Comparison of ENCODE assay signal across 20 cellular contexts in the genomic region with DNA sequence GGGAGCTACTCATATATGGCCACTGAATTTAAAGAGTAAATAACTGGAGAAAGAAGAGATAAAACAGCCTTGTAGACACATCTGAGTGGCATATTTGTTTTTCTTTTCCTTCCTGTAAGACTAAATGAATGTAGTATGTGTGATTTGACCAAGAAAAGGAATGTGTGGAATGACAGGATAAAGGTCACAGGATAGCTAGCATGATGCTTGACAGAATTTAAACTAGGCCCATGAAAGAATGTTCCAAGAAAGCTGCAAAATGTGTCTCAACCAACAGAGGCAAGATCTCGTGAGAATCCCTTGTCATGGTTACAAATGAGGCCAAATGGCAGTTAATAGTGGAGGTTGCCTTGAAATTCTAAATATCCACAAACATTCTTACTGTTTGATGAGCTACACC.
A peak's percentile ranks its signal among the peaks of the same experiment; 100 is the strongest.
DNase-seq lines count a peak whose midpoint lies in the region; ATAC-seq and TF ChIP-seq lines count a peak whose summit lies in the region.
"Had no signal": no experiment of that assay in that cellular context is flagged by ENCODE, and none has a peak within 500 bp of the region (broad histone marks: within the 10 kb centered on the region; RNA-seq: fewer than 3 reads in every experiment).

No MANE protein-coding gene starts in this region.

- H3K9me3 ChIP-seq in SK-N-SH: no peaks in the 10 kb centered on the region
- no peaks in the 10 kb centered on the region for H3K9me3 ChIP-seq in H9 (ENCODE audit: control insufficient read depth, low read depth, low read length)
- H3K9me3 ChIP-seq: HAP-1, left lung had no signal

- no peaks in the 10 kb centered on the region for H3F3A ChIP-seq in SK-N-SH (replicated peaks; ENCODE audit: insufficient read depth)

- H3K56ac ChIP-seq in H9 (ENCODE audit: insufficient read length, low read depth, low read length): no peak overlapping the region

- H4K8ac ChIP-seq in H9 (replicated peaks; ENCODE audit: insufficient read length, low read depth, low read length): no peak overlapping the region

- H3K36me3 Mint-ChIP-seq in H9 (ENCODE audit: insufficient read depth in 1 of 3, low read depth in 3 of 3): peaks cover 0 to under 1% (median 0%) of the 10 kb centered on the region in 3 experiments; a peak in 1 of 7 replicates
- H3K36me3 Mint-ChIP-seq: activated naive CD8-positive, alpha-beta T cell treated with anti-CD3 and anti-CD28 coated beads for 36 hours had no signal

- H3K4me1 Mint-ChIP-seq in H9: no peaks in the 10 kb centered on the region
- H3K4me1 Mint-ChIP-seq: activated B cell treated with CpG ODN at 0.5 μM for 24 hours; activated naive CD8-positive, alpha-beta T cell treated with anti-CD3 and anti-CD28 coated beads for 36 hours; T-helper 17 cell had no signal

- H3K9me3 Mint-ChIP-seq in H9: peaks cover 8 to 15% of the 10 kb centered on the region in 2 experiments

- H4K20me1 ChIP-seq in SK-N-SH (ENCODE audit: insufficient read depth): no peaks in the 10 kb centered on the region
- H4K20me1 ChIP-seq in H9 (ENCODE audit: control insufficient read depth, insufficient read depth, insufficient read length): no peaks in the 10 kb centered on the region
- H4K20me1 ChIP-seq: BLaER1 treated with 17β-estradiol and CSF1 and Interleukin-3, amounts not matched to agents 10 nM and 100 nM had no signal

- no peaks in the 10 kb centered on the region for H3K79me2 ChIP-seq in SK-N-SH (ENCODE audit: insufficient read depth)
- no peaks in the 10 kb centered on the region for H3K79me2 ChIP-seq in H9 (ENCODE audit: insufficient read depth, low read length)

- no peak overlapping the region for H2BK5ac ChIP-seq in H9 (ENCODE audit: insufficient read length, low read length)

- no peak overlapping the region for H2BK15ac ChIP-seq in H9 (ENCODE audit: low read depth, low read length)

- CTCF ChIA-PET in SK-N-SH (lab: Yijun Ruan, JAX): interaction anchor here (0.9 to 1.7 kb wide), 3 partner anchors 11 to 22 kb away, joined by 4 to 7 read pairs (median 5); no protein-coding TSS in a partner anchor

- POLR2A ChIA-PET in SK-N-SH (lab: Yijun Ruan, JAX): no interaction called here

- H4K5ac ChIP-seq in H9 (ENCODE audit: insufficient read length, low read depth, low read length): no peak overlapping the region

- H3K4me2 ChIP-seq in SK-N-SH (no peak overlapping the region), H9 (ENCODE audit: insufficient read depth, insufficient read length, low read length) (no peak overlapping the region)
- H3K4me2 ChIP-seq: BLaER1 treated with 17β-estradiol and CSF1 and Interleukin-3, amounts not matched to agents 10 nM and 100 nM had no signal

- H2AFZ ChIP-seq in SK-N-SH (ENCODE audit: low read depth) (peak overlapping the region; percentile 64; the same call in 1 of the 2 replicates), H9 (ENCODE audit: low read length) (no peak overlapping the region)

- H2AK5ac ChIP-seq in H9 (ENCODE audit: insufficient read length, low read length): no peak overlapping the region

- no peak overlapping the region for H3K23ac ChIP-seq in H9 (ENCODE audit: insufficient read length, low read depth, low read length)

- H3K9me2 ChIP-seq in SK-N-SH: no peaks in the 10 kb centered on the region

- no peak overlapping the region for H2BK12ac ChIP-seq in H9 (ENCODE audit: insufficient read length, low read depth, low read length)

- no peak overlapping the region for H2BK120ac ChIP-seq in H9 (ENCODE audit: low read depth, low read length, poor library complexity, severe bottlenecking)

- TF ChIP-seq EP300 in SK-N-SH (IDR thresholded peaks at IDR 0.05; ENCODE audit: borderline replicate concordance in 1 of 2, low read depth in 1 of 2, low read length in 1 of 2): no peak

- WGBS in SK-N-SH (ENCODE audit: low lambda C conversion rate): 16% methylated on average over 1 of the region's 1 CpG
- no CpG with 5 or more reads among the region's 1 CpG for WGBS in H9 (ENCODE audit: extremely low coverage, insufficient read length, low lambda C conversion rate)

- no peak overlapping the region for H2BK20ac ChIP-seq in H9 (ENCODE audit: low read depth, low read length, poor library complexity, severe bottlenecking)

- H3K14ac ChIP-seq in H9 (ENCODE audit: insufficient read depth, low read length): no peak overlapping the region

- ATAC-seq in GM18511 (IDR thresholded peaks at IDR 0.05; ENCODE audit: unreplicated experiment): no peak
- ATAC-seq: effector memory CD8-positive, alpha-beta T cell; foreskin keratinocyte; left lung; T-helper 17 cell had no signal

- H4K91ac ChIP-seq in H9 (ENCODE audit: insufficient read length, low read depth, low read length): no peak overlapping the region

- no peaks in the 10 kb centered on the region for H3K79me1 ChIP-seq in H9 (ENCODE audit: insufficient read depth, low read depth, low read length, poor library complexity, severe bottlenecking)

- H3K4me3 Mint-ChIP-seq in H9: no peak overlapping the region
- H3K4me3 Mint-ChIP-seq: activated B cell treated with CpG ODN at 0.5 μM for 24 hours; activated naive CD8-positive, alpha-beta T cell treated with anti-CD3 and anti-CD28 coated beads for 36 hours; effector memory CD8-positive, alpha-beta T cell; T-helper 17 cell had no signal

- H3K18ac ChIP-seq in H9 (ENCODE audit: insufficient read length, low read depth, low read length): no peak overlapping the region

- H3K9ac ChIP-seq in SK-N-SH: no peak overlapping the region
- no peak overlapping the region for H3K9ac ChIP-seq in H9 (ENCODE audit: extremely low read depth, insufficient read length, low read length)
- H3K9ac ChIP-seq: BLaER1 treated with 17β-estradiol and CSF1 and Interleukin-3, amounts not matched to agents 10 nM and 100 nM had no signal

- H3K27ac Mint-ChIP-seq in H9: no peak overlapping the region
- H3K27ac Mint-ChIP-seq: activated B cell treated with CpG ODN at 0.5 μM for 24 hours; activated naive CD8-positive, alpha-beta T cell treated with anti-CD3 and anti-CD28 coated beads for 36 hours; effector memory CD8-positive, alpha-beta T cell; T-helper 17 cell had no signal

- no peaks in the 10 kb centered on the region for H3K27me3 Mint-ChIP-seq in H9 (ENCODE audit: low read depth)
- H3K27me3 Mint-ChIP-seq: activated B cell treated with CpG ODN at 0.5 μM for 24 hours; effector memory CD8-positive, alpha-beta T cell; T-helper 17 cell had no signal

- no peak for TF ChIP-seq CTCF in SK-N-SH (IDR thresholded peaks at IDR 0.05)
- no peak for TF ChIP-seq CTCF in fibroblast of the aortic adventitia (IDR thresholded peaks at IDR 0.05; ENCODE audit: insufficient read depth, low read length)
- no peak for TF ChIP-seq CTCF in H9 (conservative IDR thresholded peaks at IDR 0.05)

- TF ChIP-seq RAD21 in SK-N-SH (IDR thresholded peaks at IDR 0.05; ENCODE audit: low read length): no peak

- no peak overlapping the region for H3T11ph ChIP-seq in H9 (ENCODE audit: low read length)

- H3K23me2 ChIP-seq in H9 (ENCODE audit: insufficient read length, low read depth, low read length, poor library complexity, severe bottlenecking): no peaks in the 10 kb centered on the region

- no peak overlapping the region for H3K4ac ChIP-seq in H9 (ENCODE audit: low read depth, low read length)

- peak overlapping the region; percentile 12 to 69; a peak in 3 of 4 replicates for H3K27ac ChIP-seq in SK-N-SH (ENCODE audit: low read depth in 2 of 2, low read length in 1 of 2)
- H3K27ac ChIP-seq in H9 (ENCODE audit: insufficient read length, low read depth, low read length): no peak overlapping the region
- H3K27ac ChIP-seq: BLaER1 treated with 17β-estradiol and CSF1 and Interleukin-3, amounts not matched to agents 10 nM and 100 nM; cardiac muscle cell; foreskin keratinocyte; left lung had no signal

- H3K4me3 ChIP-seq in SK-N-SH (ENCODE audit: low read depth in 2 of 2, low read length in 1 of 2) (no peak overlapping the region), fibroblast of the aortic adventitia (ENCODE audit: low read depth, low read length) (no peak overlapping the region)
- H3K4me3 ChIP-seq: BLaER1 treated with 17β-estradiol and CSF1 and Interleukin-3, amounts not matched to agents 10 nM and 100 nM; cardiac muscle cell; HAP-1; left lung had no signal

- H3K27me3 ChIP-seq in SK-N-SH (ENCODE audit: insufficient read depth) (no peaks in the 10 kb centered on the region), H9 (ENCODE audit: insufficient read depth, low read length) (no peaks in the 10 kb centered on the region)
- H3K27me3 ChIP-seq: BLaER1 treated with 17β-estradiol and CSF1 and Interleukin-3, amounts not matched to agents 10 nM and 100 nM; cardiac muscle cell; foreskin keratinocyte; left lung had no signal

- H3K4me1 ChIP-seq in SK-N-SH (ENCODE audit: control insufficient read depth in 1 of 2, insufficient read depth in 2 of 2, low read depth in 1 of 2, low read length in 1 of 2): no peaks in the 10 kb centered on the region; a peak in 1 of 4 replicates
- H3K4me1 ChIP-seq in H9 (ENCODE audit: insufficient read depth, low read length): no peaks in the 10 kb centered on the region
- H3K4me1 ChIP-seq: BLaER1 treated with 17β-estradiol and CSF1 and Interleukin-3, amounts not matched to agents 10 nM and 100 nM; foreskin keratinocyte; HAP-1; left lung had no signal

- peak; percentile 40 for DNase-seq in ELR (ENCODE audit: low read depth)
- no peak for DNase-seq in SK-N-SH
- peak; percentile 69 for DNase-seq in fibroblast of the aortic adventitia (ENCODE audit: low read depth)
- DNase-seq in renal cortical epithelial cell (ENCODE audit: low read depth): peak; percentile 82
- DNase-seq in NCI-H2107 (lab: John Stamatoyannopoulos, UW): no peak
- DNase-seq in H9: no peak
- DNase-seq: activated B cell treated with CpG ODN at 0.5 μM for 24 hours; activated naive CD8-positive, alpha-beta T cell treated with anti-CD3 and anti-CD28 coated beads for 36 hours; effector memory CD8-positive, alpha-beta T cell; foreskin keratinocyte; left lung; NCI-H1694; NCI-H446 treated with DMSO at 0.1 percent for 48 hours; Right ventricle myocardium superior; stimulated activated CD4-positive, alpha-beta T cell treated with anti-CD3 and anti-CD28 coated beads, Interleukin-2, amount 100 ng/mL, for 48 hours; T-helper 17 cell had no signal

- H3K36me3 ChIP-seq in SK-N-SH (replicated peaks in 1 of 2; ENCODE audit: control insufficient read depth in 1 of 2, insufficient read depth in 2 of 2, low read length in 1 of 2): no peaks in the 10 kb centered on the region
- H3K36me3 ChIP-seq: BLaER1 treated with 17β-estradiol and CSF1 and Interleukin-3, amounts not matched to agents 10 nM and 100 nM; cardiac muscle cell; HAP-1; left lung had no signal

TF ChIP-seq in SK-N-SH, 30 proteins besides CTCF, POLR2A, EP300 and RAD21:
- TF ChIP-seq TEAD4 (IDR thresholded peaks at IDR 0.05; ENCODE audit: borderline replicate concordance, insufficient read depth) (no peak), TCF12 (IDR thresholded peaks at IDR 0.05) (peak; percentile 17; the same call in 1 of the 2 replicates), GATA2 (CRISPR knock-in tag; IDR thresholded peaks at IDR 0.05) (no peak), RXRA (IDR thresholded peaks at IDR 0.05; ENCODE audit: borderline replicate concordance, low read depth) (peak; percentile 26; the same call in 1 of the 2 replicates)

Comparison
In these comparisons a context has a peak if more than half of its experiments do, and no peak if none do; other contexts are left out.
1. DNase-seq: peak in ELR (single experiment), fibroblast of the aortic adventitia (single experiment) and renal cortical epithelial cell (single experiment); none in SK-N-SH (single experiment), NCI-H2107 (single experiment) and H9 (single experiment).